In genomic region chr4:159219862-159220261, GRCh38 we compare ENCODE assay signal across 1 cellular context.
TF ChIP-seq lines count a peak whose summit lies in the region.

No MANE protein-coding gene starts in this region.

TF ChIP-seq in HepG2, 621 proteins besides CTCF, POLR2A, EP300 and RAD21 (continued from another document):
- TF ChIP-seq ZNF710 (CRISPR knock-in tag; IDR thresholded peaks at IDR 0.05; ENCODE audit: borderline replicate concordance) (no peak), ETV6 (CRISPR knock-in tag; conservative IDR thresholded peaks at IDR 0.05) (no peak), ZNF256 (CRISPR knock-in tag; conservative IDR thresholded peaks at IDR 0.05) (no peak), ZNF350 (CRISPR knock-in tag; IDR thresholded peaks at IDR 0.05; ENCODE audit: borderline replicate concordance, low read depth) (no peak), RBAK (CRISPR knock-in tag; IDR thresholded peaks at IDR 0.05) (no peak), ZNF749 (CRISPR knock-in tag; IDR thresholded peaks at IDR 0.05; ENCODE audit: borderline replicate concordance) (no peak), ZNF569 (CRISPR knock-in tag; IDR thresholded peaks at IDR 0.05; ENCODE audit: borderline replicate concordance) (no peak), ZNF546 (CRISPR knock-in tag; conservative IDR thresholded peaks at IDR 0.05) (no peak), HHEX (CRISPR knock-in tag; IDR thresholded peaks at IDR 0.05) (no peak), ISX (CRISPR knock-in tag; conservative IDR thresholded peaks at IDR 0.05) (no peak), AGO2 (optimal IDR thresholded peaks at IDR 0.05; ENCODE audit: low read depth, low read length) (no peak)
- TF ChIP-seq, protein P1, sequence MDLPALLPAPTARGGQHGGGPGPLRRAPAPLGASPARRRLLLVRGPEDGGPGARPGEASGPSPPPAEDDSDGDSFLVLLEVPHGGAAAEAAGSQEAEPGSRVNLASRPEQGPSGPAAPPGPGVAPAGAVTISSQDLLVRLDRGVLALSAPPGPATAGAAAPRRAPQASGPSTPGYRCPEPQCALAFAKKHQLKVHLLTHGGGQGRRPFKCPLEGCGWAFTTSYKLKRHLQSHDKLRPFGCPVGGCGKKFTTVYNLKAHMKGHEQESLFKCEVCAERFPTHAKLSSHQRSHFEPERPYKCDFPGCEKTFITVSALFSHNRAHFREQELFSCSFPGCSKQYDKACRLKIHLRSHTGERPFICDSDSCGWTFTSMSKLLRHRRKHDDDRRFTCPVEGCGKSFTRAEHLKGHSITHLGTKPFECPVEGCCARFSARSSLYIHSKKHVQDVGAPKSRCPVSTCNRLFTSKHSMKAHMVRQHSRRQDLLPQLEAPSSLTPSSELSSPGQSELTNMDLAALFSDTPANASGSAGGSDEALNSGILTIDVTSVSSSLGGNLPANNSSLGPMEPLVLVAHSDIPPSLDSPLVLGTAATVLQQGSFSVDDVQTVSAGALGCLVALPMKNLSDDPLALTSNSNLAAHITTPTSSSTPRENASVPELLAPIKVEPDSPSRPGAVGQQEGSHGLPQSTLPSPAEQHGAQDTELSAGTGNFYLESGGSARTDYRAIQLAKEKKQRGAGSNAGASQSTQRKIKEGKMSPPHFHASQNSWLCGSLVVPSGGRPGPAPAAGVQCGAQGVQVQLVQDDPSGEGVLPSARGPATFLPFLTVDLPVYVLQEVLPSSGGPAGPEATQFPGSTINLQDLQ (CRISPR knock-in tag; IDR thresholded peaks at IDR 0.05), result no peak
TF ChIP-seq in HepG2: peak in this region for 0.
